6 cellular contexts compared by ENCODE assay signal in the genomic region with DNA sequence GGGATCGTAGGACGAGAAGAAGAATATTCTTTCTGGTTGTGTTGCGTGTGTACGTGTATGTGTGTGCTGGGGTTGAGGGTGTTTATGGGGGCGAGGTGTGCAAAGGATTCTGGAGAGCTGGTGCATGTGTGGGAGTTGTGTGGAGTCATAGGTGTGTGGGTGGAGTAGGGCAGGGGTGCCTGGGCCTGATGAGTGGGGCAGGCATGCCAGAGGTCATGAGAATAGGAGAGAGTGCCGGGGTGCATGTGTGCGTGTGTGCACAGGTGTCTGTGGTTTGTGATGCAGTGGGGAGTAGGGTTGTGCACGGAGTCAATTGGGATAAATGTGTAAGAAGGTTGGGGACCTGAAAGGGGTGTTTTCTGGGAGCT. TPM values are rescaled to one million over a fixed set of nuclear protein-coding genes. Genes with fewer than 3 reads are reported as not detected.
DNase-seq lines count a peak whose midpoint lies in the region; ATAC-seq, FAIRE-seq and TF ChIP-seq lines count a peak whose summit lies in the region.

No MANE protein-coding gene starts in this region.

- peak; percentile 58 for DNase-seq in activated CD8-positive, alpha-beta memory T cell treated with anti-CD3 and anti-CD28 coated beads, Interleukin-2, amount 50 U/mL, for 4 hours
- DNase-seq in foreskin fibroblast = peak in 1 of 2 donors; percentile 45
- DNase-seq in stimulated activated naive CD8-positive, alpha-beta T cell treated with anti-CD3 and anti-CD28 coated beads, Interleukin-15, Interleukin-2, amounts not matched to agents 100 U/mL and 50 U/mL, for 24 hours = peak; percentile 26
- no peak for DNase-seq in islet precursor cell
- DNase-seq in frontal cortex (ENCODE audit: low spot score in 2 of 2) = no peak

- TF ChIP-seq CTCF in foreskin fibroblast (IDR thresholded peaks at IDR 0.05; ENCODE audit: low read depth, low read length) = no peak

- ATAC-seq in stimulated activated naive CD8-positive, alpha-beta T cell treated with anti-CD3 and anti-CD28 coated beads, Interleukin-15, Interleukin-2, amounts not matched to agents 100 U/mL and 50 U/mL, for 24 hours = peak; percentile 72
- ATAC-seq in HG02571 (IDR thresholded peaks at IDR 0.05; ENCODE audit: unreplicated experiment) = no peak

- no peak for FAIRE-seq in frontal cortex (lab: Jason Lieb, UNC)

- peak overlapping the region; percentile 51 to 64 for H3K4me3 ChIP-seq in foreskin fibroblast (ENCODE audit: low read depth in 1 of 2, low read length in 2 of 2)

RNA-seq across cellular contexts. Expression of a gene that starts 0.6 kb away (rescaled TPM):
- total RNA-seq in frontal cortex = 6.5 TPM

RNA-seq across cellular contexts. Expression of a gene that starts 13.0 kb away (rescaled TPM):
- total RNA-seq in frontal cortex = 5.3 TPM

RNA-seq across cellular contexts. Expression of a gene that starts 20.2 kb away (rescaled TPM):
- total RNA-seq in frontal cortex = 14.7 TPM

RNA-seq across cellular contexts. Expression of a gene that starts 20.6 kb away (rescaled TPM):
- 28.1 TPM for total RNA-seq in frontal cortex

RNA-seq across cellular contexts. Expression of a gene that starts 23.3 kb away (rescaled TPM):
- total RNA-seq in frontal cortex = 0.41 TPM

Comparison
In these comparisons a context has a peak if more than half of its experiments do, and no peak if none do; other contexts are left out.
1. DNase-seq: peak in activated CD8-positive, alpha-beta memory T cell treated with anti-CD3 and anti-CD28 coated beads, Interleukin-2, amount 50 U/mL, for 4 hours (single experiment) and stimulated activated naive CD8-positive, alpha-beta T cell treated with anti-CD3 and anti-CD28 coated beads, Interleukin-15, Interleukin-2, amounts not matched to agents 100 U/mL and 50 U/mL, for 24 hours (single experiment); none in islet precursor cell (single experiment) and frontal cortex (0 of 2).